In genomic region chr11:22244986-22245592, GRCh38 we compare ENCODE assay signal across 8 cellular contexts. TPM values are rescaled to one million over a fixed set of nuclear protein-coding genes. Genes with fewer than 3 reads are reported as not detected.
DNase-seq lines count a peak whose midpoint lies in the region; FAIRE-seq and TF ChIP-seq lines count a peak whose summit lies in the region.

No MANE protein-coding gene starts in this region.

- no peaks in the 10 kb centered on the region for H3K9me1 ChIP-seq in endothelial cell of umbilical vein (replicated peaks; ENCODE audit: control insufficient read depth, extremely low read depth, insufficient read depth, low read length)

- peak; percentile 28 for DNase-seq in A172 (ENCODE audit: low spot score)
- DNase-seq in GM10248 (ENCODE audit: extremely low spot score), result peak; percentile 5
- DNase-seq in HAP-1 (ENCODE audit: low spot score in 2 of 2), result peak; percentile 49 to 57
- peak; percentile 52 to 58 for DNase-seq in Kasumi-1 (lab: John Stamatoyannopoulos, UW)
- DNase-seq in endothelial cell of umbilical vein (ENCODE audit: low read depth, low spot score), result peak; percentile 36
- DNase-seq in midbrain (lab: John Stamatoyannopoulos, UW), result peak; percentile 36
- no peak for DNase-seq in GF-D8 (lab: John Stamatoyannopoulos, UW)

- peak; percentile 46 for TF ChIP-seq CTCF in GM10248 (IDR thresholded peaks at IDR 0.05; ENCODE audit: control extremely low read depth, extremely low read depth, low read depth, missing control alignments)
- TF ChIP-seq CTCF in SU-DHL-6 (IDR thresholded peaks at IDR 0.05; ENCODE audit: insufficient read depth, low read length, poor library complexity, severe bottlenecking), result peak; percentile 32
- TF ChIP-seq CTCF in endothelial cell of umbilical vein (IDR thresholded peaks at IDR 0.05; ENCODE audit: extremely low read depth in 1 of 2, insufficient read depth in 1 of 2, low read depth in 1 of 2, low read length in 2 of 2), result peak; percentile 46 to 63

- H3K79me2 ChIP-seq in SU-DHL-6 (ENCODE audit: insufficient read depth, low read length), result no peaks in the 10 kb centered on the region
- H3K79me2 ChIP-seq in endothelial cell of umbilical vein (ENCODE audit: control insufficient read depth, insufficient read depth, low read length), result no peaks in the 10 kb centered on the region

- no peaks in the 10 kb centered on the region for H3K4me1 ChIP-seq in HAP-1
- H3K4me1 ChIP-seq in endothelial cell of umbilical vein (ENCODE audit: control insufficient read depth, extremely low read depth, insufficient read depth, low read length), result no peaks in the 10 kb centered on the region

- intact Hi-C loops in endothelial cell of umbilical vein (cut with micrococcal nuclease), result loop anchor here (1.0 to 5.0 kb wide), 3 partner anchors 48 to 542 kb away; no protein-coding TSS in a partner anchor

- H2AFZ ChIP-seq in SU-DHL-6 (ENCODE audit: low read depth, low read length, severe bottlenecking) (no peak overlapping the region), endothelial cell of umbilical vein (ENCODE audit: low read depth, low read length) (no peak overlapping the region)

- TF ChIP-seq POLR2A in endothelial cell of umbilical vein (IDR thresholded peaks at IDR 0.05; ENCODE audit: low read depth, low read length), result no peak

- H3K4me2 ChIP-seq in SU-DHL-6 (ENCODE audit: low read depth, low read length, poor library complexity, severe bottlenecking) (no peak overlapping the region), endothelial cell of umbilical vein (ENCODE audit: insufficient read depth, low read length) (no peak overlapping the region)

- in situ Hi-C loops in HAP-1 (cut with MboI; ENCODE audit: low sequenced_read_pairs), result no loop called here

- H3K9me2 ChIP-seq in SU-DHL-6 (replicated peaks; ENCODE audit: insufficient read depth, low read length), result no peaks in the 10 kb centered on the region

- H4K20me1 ChIP-seq in SU-DHL-6 (ENCODE audit: low read depth, low read length), result no peaks in the 10 kb centered on the region
- H4K20me1 ChIP-seq in endothelial cell of umbilical vein (replicated peaks; ENCODE audit: control insufficient read depth, extremely low read depth, insufficient read depth, low read length), result no peaks in the 10 kb centered on the region

- no peaks in the 10 kb centered on the region for H3F3A ChIP-seq in SU-DHL-6 (ENCODE audit: insufficient read depth)

- BruUV-seq in endothelial cell of umbilical vein (replicated peaks; lab: Mats Ljungman, UMichigan), result no TSS peak

- POLR2A ChIA-PET in GM10248 (lab: Yijun Ruan, JAX) (no interaction called here), endothelial cell of umbilical vein (lab: Charles Lee) (no interaction called here)

- no peak overlapping the region for H3K27ac ChIP-seq in SU-DHL-6 (ENCODE audit: low read depth, low read length)
- no peak overlapping the region for H3K27ac ChIP-seq in endothelial cell of umbilical vein (ENCODE audit: insufficient read depth, low read depth, low read length)

- no peak for FAIRE-seq in endothelial cell of umbilical vein (lab: Jason Lieb, UNC)

- H3K27me3 ChIP-seq in HAP-1 (ENCODE audit: low read depth) (no peaks in the 10 kb centered on the region), SU-DHL-6 (ENCODE audit: low read length) (no peaks in the 10 kb centered on the region), endothelial cell of umbilical vein (ENCODE audit: control insufficient read depth in 2 of 2, insufficient read depth in 2 of 2, low read length in 2 of 2) (no peaks in the 10 kb centered on the region)

- dilution Hi-C loops in endothelial cell of umbilical vein (cut with MboI; ENCODE audit: extremely low pct_ligation_motif_present, low sequenced_read_pairs), result no loop called here

- CTCF ChIA-PET in GM10248 (lab: Yijun Ruan, JAX) (interaction anchor here (0.7 to 5.5 kb wide), 22 partner anchors 10 to 585 kb away, joined by 3 to 52 read pairs (median 4); partner anchors contain the start of gene SVIP), endothelial cell of umbilical vein (lab: Charles Lee) (interaction anchor here (0.7 to 2.3 kb wide), 10 partner anchors 9 to 584 kb away, joined by 3 to 35 read pairs (median 6); partner anchors contain the start of gene SVIP)

- no peak overlapping the region for H3K9ac ChIP-seq in SU-DHL-6 (ENCODE audit: low read length)
- H3K9ac ChIP-seq in endothelial cell of umbilical vein (replicated peaks; ENCODE audit: extremely low read depth, insufficient read depth, low read length), result no peak overlapping the region

- no peaks in the 10 kb centered on the region for H3K9me3 ChIP-seq in HAP-1
- H3K9me3 ChIP-seq in SU-DHL-6 (ENCODE audit: insufficient read depth, low read length), result no peaks in the 10 kb centered on the region
- no peaks in the 10 kb centered on the region for H3K9me3 ChIP-seq in endothelial cell of umbilical vein (replicated peaks; ENCODE audit: control insufficient read depth, insufficient read depth, low read length)

- H3K36me3 ChIP-seq in HAP-1 (replicated peaks) (no peaks in the 10 kb centered on the region), SU-DHL-6 (ENCODE audit: low read length) (no peaks in the 10 kb centered on the region), endothelial cell of umbilical vein (ENCODE audit: control insufficient read depth in 2 of 2, extremely low read depth in 1 of 2, insufficient read depth in 2 of 2, low read length in 2 of 2) (no peaks in the 10 kb centered on the region)

- H3K4me3 ChIP-seq in HAP-1 (no peak overlapping the region), SU-DHL-6 (ENCODE audit: insufficient read depth, low read length, poor library complexity, severe bottlenecking) (no peak overlapping the region), endothelial cell of umbilical vein (replicated peaks in 1 of 3; ENCODE audit: insufficient read depth in 1 of 3, low read depth in 1 of 3, low read length in 3 of 3) (no peak overlapping the region)

TF ChIP-seq in endothelial cell of umbilical vein, 7 proteins besides CTCF, POLR2A, EP300 and RAD21:
- TF ChIP-seq POLR2AphosphoS5 (IDR thresholded peaks at IDR 0.05; ENCODE audit: insufficient read depth, low read depth, low read length), result no peak
- no peak for TF ChIP-seq EZH2 (IDR thresholded peaks at IDR 0.05; ENCODE audit: borderline replicate concordance, low read depth, low read length, severe bottlenecking)
- TF ChIP-seq, protein P1, sequence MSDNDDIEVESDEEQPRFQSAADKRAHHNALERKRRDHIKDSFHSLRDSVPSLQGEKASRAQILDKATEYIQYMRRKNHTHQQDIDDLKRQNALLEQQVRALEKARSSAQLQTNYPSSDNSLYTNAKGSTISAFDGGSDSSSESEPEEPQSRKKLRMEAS (IDR thresholded peaks at IDR 0.05; ENCODE audit: insufficient read depth, insufficient read length), result no peak
- no peak for TF ChIP-seq JUN (IDR thresholded peaks at IDR 0.05; ENCODE audit: borderline replicate concordance, insufficient read depth, insufficient read length, low read depth)
- no peak for TF ChIP-seq MYC (IDR thresholded peaks at IDR 0.05; ENCODE audit: low read depth, low read length)
- TF ChIP-seq FOS (IDR thresholded peaks at IDR 0.05; ENCODE audit: borderline replicate concordance, insufficient read depth, low read length), result no peak
- no peak for TF ChIP-seq GATA2 (IDR thresholded peaks at IDR 0.05; ENCODE audit: insufficient read depth, insufficient read length, low read depth, low read length)

RNA-seq across cellular contexts. Expression of gene ANO5, which starts 52.2 kb away (rescaled TPM):
- total RNA-seq in A172 (2014; rRNA removed; shearing (Covaris generic)), result 0.02 and 0.14 TPM in 2 replicates
- 0.46 and 1.3 TPM in 2 replicates for total RNA-seq in endothelial cell of umbilical vein
- 0.03 and 0.32 TPM in 2 replicates for polyA plus RNA-seq in endothelial cell of umbilical vein
- 0.05 and 0.13 TPM in 2 replicates for polyA plus RNA-seq in endothelial cell of umbilical vein (2011; cell fraction: cytosol; rRNA removed)
- 0.40 and 0.55 TPM in 2 replicates for polyA plus RNA-seq in endothelial cell of umbilical vein (2011; cell fraction: nucleus; rRNA removed)
- 0.04 TPM in 2 replicates for polyA plus RNA-seq in endothelial cell of umbilical vein (2012)
- polyA minus RNA-seq in endothelial cell of umbilical vein, result 0.79 and 1.7 TPM in 2 replicates
- polyA minus RNA-seq in endothelial cell of umbilical vein (2011; cell fraction: cytosol; rRNA and poly(A)+ RNA removed), result not detected
- 1.4 and 2.2 TPM in 2 replicates for polyA minus RNA-seq in endothelial cell of umbilical vein (2011; cell fraction: nucleus; rRNA and poly(A)+ RNA removed)
